In genomic region chr16:17578921-17579876, GRCh38 we compare ENCODE assay signal across 7 cellular contexts.
DNase-seq lines count a peak whose midpoint lies in the region; TF ChIP-seq lines count a peak whose summit lies in the region.

No MANE protein-coding gene starts in this region.

- TF ChIP-seq CTCF in GM12873 (IDR thresholded peaks at IDR 0.05; ENCODE audit: insufficient read depth, low read depth, low read length, missing control alignments): peak; percentile 94

- DNase-seq in NAMALWA (ENCODE audit: low spot score): peak; percentile 73
- DNase-seq in UCSD-AML1 (lab: John Stamatoyannopoulos, UW; ENCODE audit: unreplicated experiment): peak; percentile 50
- DNase-seq in T47D (ENCODE audit: low read depth in 1 of 2, low spot score in 1 of 2): peak; percentile 51 to 84
- DNase-seq in iris pigment epithelial cell (ENCODE audit: low read depth): peak; percentile 49
- peak; percentile 3 to 40 (median 26) for DNase-seq in stimulated activated CD4-positive, alpha-beta T cell treated with anti-CD3 and anti-CD28 coated beads, Interleukin-1b, Interleukin-23, amount 100 ng/mL, for 24 hours (ENCODE audit: low read depth in 4 of 4, low spot score in 1 of 4)
- no peak for DNase-seq in NCI-H2107 treated with DMSO at 0.1 percent for 48 hours (lab: John Stamatoyannopoulos, UW; ENCODE audit: unreplicated experiment)

- in situ Hi-C loops in T47D (cut with HindIII; ENCODE audit: low pct_unique_long_range_greater_than_20kb, low sequenced_read_pairs): no loop called here
